1 cellular context compared by ENCODE assay signal in the genomic region with DNA sequence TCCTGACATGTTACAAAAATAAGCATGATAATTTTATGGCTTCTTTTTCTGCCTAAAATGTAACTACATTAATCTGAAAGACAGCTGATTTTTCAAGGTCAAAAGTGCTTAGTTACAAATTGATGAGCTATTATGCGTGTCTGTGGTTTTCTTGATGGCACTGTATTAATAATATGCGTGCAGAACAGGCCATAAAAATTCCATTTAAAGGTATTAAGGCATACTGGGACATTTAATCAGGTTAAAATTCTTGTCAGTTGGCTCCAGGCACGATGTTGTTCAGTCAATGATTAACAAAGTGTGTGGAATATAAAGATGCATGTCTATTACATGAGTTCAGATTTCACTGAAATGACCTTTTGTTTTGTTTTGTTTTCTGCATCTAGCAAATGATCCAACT.
TF ChIP-seq lines count a peak whose summit lies in the region.

No MANE protein-coding gene starts in this region.

TF ChIP-seq in SK-N-SH treated with all-trans-retinoic acid at 6 μM for 48 hours, 23 proteins besides CTCF, POLR2A, EP300 and RAD21 (continued from another document):
- TF ChIP-seq, protein P1, sequence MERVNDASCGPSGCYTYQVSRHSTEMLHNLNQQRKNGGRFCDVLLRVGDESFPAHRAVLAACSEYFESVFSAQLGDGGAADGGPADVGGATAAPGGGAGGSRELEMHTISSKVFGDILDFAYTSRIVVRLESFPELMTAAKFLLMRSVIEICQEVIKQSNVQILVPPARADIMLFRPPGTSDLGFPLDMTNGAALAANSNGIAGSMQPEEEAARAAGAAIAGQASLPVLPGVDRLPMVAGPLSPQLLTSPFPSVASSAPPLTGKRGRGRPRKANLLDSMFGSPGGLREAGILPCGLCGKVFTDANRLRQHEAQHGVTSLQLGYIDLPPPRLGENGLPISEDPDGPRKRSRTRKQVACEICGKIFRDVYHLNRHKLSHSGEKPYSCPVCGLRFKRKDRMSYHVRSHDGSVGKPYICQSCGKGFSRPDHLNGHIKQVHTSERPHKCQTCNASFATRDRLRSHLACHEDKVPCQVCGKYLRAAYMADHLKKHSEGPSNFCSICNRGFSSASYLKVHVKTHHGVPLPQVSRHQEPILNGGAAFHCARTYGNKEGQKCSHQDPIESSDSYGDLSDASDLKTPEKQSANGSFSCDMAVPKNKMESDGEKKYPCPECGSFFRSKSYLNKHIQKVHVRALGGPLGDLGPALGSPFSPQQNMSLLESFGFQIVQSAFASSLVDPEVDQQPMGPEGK (CRISPR knock-in tag; IDR thresholded peaks at IDR 0.05; ENCODE audit: borderline replicate concordance) = peak; percentile 68; the same call in 1 of the 2 replicates
- no peak for TF ChIP-seq ZNF565 (CRISPR knock-in tag; conservative IDR thresholded peaks at IDR 0.05; ENCODE audit: low read depth)
- TF ChIP-seq GLIS3 (CRISPR knock-in tag; IDR thresholded peaks at IDR 0.05) = peak; percentile 84
- TF ChIP-seq, protein P2, sequence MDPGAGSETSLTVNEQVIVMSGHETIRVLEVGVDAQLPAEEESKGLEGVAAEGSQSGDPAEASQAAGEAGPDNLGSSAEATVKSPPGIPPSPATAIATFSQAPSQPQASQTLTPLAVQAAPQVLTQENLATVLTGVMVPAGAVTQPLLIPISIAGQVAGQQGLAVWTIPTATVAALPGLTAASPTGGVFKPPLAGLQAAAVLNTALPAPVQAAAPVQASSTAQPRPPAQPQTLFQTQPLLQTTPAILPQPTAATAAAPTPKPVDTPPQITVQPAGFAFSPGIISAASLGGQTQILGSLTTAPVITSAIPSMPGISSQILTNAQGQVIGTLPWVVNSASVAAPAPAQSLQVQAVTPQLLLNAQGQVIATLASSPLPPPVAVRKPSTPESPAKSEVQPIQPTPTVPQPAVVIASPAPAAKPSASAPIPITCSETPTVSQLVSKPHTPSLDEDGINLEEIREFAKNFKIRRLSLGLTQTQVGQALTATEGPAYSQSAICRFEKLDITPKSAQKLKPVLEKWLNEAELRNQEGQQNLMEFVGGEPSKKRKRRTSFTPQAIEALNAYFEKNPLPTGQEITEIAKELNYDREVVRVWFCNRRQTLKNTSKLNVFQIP (CRISPR knock-in tag; IDR thresholded peaks at IDR 0.05; ENCODE audit: borderline replicate concordance, low read depth) = peak; percentile 78; the same call in 1 of the 2 replicates
- TF ChIP-seq ZNF70 (CRISPR knock-in tag; IDR thresholded peaks at IDR 0.05) = no peak
- TF ChIP-seq ZFP3 (CRISPR knock-in tag; IDR thresholded peaks at IDR 0.05) = no peak
- peak; percentile 39; the same call in 1 of the 2 replicates for TF ChIP-seq TCF4 (CRISPR knock-in tag; IDR thresholded peaks at IDR 0.05; ENCODE audit: borderline replicate concordance)
- no peak for TF ChIP-seq BACH2 (CRISPR knock-in tag; IDR thresholded peaks at IDR 0.05; ENCODE audit: borderline replicate concordance)
- 0 out of 2 replicates have a peak, but pooled peaks have one; percentile 18 for TF ChIP-seq CSDC2 (CRISPR knock-in tag; IDR thresholded peaks at IDR 0.05)
- TF ChIP-seq SNAI2 (CRISPR knock-in tag; IDR thresholded peaks at IDR 0.05) = no peak
- 0 out of 2 replicates have a peak, but pooled peaks have one; percentile 18 for TF ChIP-seq ZNF8 (CRISPR knock-in tag; IDR thresholded peaks at IDR 0.05)
- peak; percentile 72 for TF ChIP-seq ESRRG (CRISPR knock-in tag; IDR thresholded peaks at IDR 0.05)
- TF ChIP-seq, protein P3, sequence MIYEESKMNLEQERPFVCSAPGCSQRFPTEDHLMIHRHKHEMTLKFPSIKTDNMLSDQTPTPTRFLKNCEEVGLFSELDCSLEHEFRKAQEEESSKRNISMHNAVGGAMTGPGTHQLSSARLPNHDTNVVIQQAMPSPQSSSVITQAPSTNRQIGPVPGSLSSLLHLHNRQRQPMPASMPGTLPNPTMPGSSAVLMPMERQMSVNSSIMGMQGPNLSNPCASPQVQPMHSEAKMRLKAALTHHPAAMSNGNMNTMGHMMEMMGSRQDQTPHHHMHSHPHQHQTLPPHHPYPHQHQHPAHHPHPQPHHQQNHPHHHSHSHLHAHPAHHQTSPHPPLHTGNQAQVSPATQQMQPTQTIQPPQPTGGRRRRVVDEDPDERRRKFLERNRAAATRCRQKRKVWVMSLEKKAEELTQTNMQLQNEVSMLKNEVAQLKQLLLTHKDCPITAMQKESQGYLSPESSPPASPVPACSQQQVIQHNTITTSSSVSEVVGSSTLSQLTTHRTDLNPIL (CRISPR knock-in tag; IDR thresholded peaks at IDR 0.05; ENCODE audit: low read depth) = peak; percentile 74
- no peak; the same call in 1 of the 2 replicates for TF ChIP-seq TOX (CRISPR knock-in tag; IDR thresholded peaks at IDR 0.05; ENCODE audit: borderline replicate concordance)
- TF ChIP-seq ISL1 (CRISPR knock-in tag; IDR thresholded peaks at IDR 0.05) = peak; percentile 98
- no peak for TF ChIP-seq ZFP30 (CRISPR knock-in tag; IDR thresholded peaks at IDR 0.05)
- TF ChIP-seq, protein P4, sequence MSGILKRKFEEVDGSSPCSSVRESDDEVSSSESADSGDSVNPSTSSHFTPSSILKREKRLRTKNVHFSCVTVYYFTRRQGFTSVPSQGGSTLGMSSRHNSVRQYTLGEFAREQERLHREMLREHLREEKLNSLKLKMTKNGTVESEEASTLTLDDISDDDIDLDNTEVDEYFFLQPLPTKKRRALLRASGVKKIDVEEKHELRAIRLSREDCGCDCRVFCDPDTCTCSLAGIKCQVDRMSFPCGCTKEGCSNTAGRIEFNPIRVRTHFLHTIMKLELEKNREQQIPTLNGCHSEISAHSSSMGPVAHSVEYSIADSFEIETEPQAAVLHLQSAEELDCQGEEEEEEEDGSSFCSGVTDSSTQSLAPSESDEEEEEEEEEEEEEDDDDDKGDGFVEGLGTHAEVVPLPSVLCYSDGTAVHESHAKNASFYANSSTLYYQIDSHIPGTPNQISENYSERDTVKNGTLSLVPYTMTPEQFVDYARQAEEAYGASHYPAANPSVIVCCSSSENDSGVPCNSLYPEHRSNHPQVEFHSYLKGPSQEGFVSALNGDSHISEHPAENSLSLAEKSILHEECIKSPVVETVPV (CRISPR knock-in tag; IDR thresholded peaks at IDR 0.05) = 0 out of 2 replicates have a peak, but pooled peaks have one; percentile 61
- peak; percentile 71 for TF ChIP-seq ZC3H10 (CRISPR knock-in tag; IDR thresholded peaks at IDR 0.05)
- no peak for TF ChIP-seq RARB (CRISPR knock-in tag; IDR thresholded peaks at IDR 0.05)
TF ChIP-seq in SK-N-SH treated with all-trans-retinoic acid at 6 μM for 48 hours: peak in this region for 13.
